20 cellular contexts compared by ENCODE assay signal in the genomic region with DNA sequence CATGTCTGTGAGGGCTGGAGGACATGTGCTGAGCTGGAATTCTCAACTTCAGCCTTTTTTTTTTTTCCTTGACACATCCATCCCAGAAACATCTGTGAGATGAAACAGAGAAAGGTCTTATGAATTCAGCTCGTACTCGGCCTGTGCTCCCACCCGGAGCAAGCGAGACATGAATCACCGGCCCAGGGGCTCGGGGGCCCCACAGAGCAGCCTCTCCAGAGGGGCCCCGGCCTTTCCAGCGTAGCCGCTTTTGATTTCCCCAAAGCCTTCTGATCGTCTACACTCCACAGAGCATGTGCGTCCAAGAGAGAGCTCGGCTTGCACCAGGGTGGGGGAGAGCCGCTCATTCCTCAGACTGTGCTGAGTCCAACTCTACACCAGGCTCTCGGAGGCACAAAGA.
"Had no signal": no experiment of that assay in that cellular context is flagged by ENCODE, and none has a peak within 500 bp of the region (broad histone marks: within the 10 kb centered on the region; RNA-seq: fewer than 3 reads in every experiment).

No MANE protein-coding gene starts in this region.

- H3K9me3 Mint-ChIP-seq: stimulated activated naive CD8-positive, alpha-beta T cell treated with anti-CD3 and anti-CD28 coated beads, Interleukin-15, Interleukin-2, amounts not matched to agents 100 ng/mL and 50 ng/mL, for 24 hours had no signal

- H3K27ac ChIP-seq: epithelial cell of prostate, sigmoid colon, tibial nerve, vagina, WERI-Rb-1 had no signal

- H3K27ac Mint-ChIP-seq: activated naive CD8-positive, alpha-beta T cell; stimulated activated naive CD8-positive, alpha-beta T cell treated with anti-CD3 and anti-CD28 coated beads, Interleukin-15, Interleukin-2, amounts not matched to agents 100 ng/mL and 50 ng/mL, for 24 hours had no signal

- DNase-seq: activated CD4-positive, alpha-beta T cell treated with anti-CD3 and anti-CD28 coated beads, Interleukin-2, amount 50 U/mL, for 48 hours; amniotic stem cell; caudate nucleus; dorsolateral prefrontal cortex; foreskin melanocyte; glutamatergic neuron; hypothalamus; islet precursor cell; left colon; midbrain; sigmoid colon; SW 1271; T-helper 2 cell; WERI-Rb-1 had no signal

- H3K9me3 ChIP-seq: sigmoid colon, tibial nerve, vagina had no signal

- H3K4me3 ChIP-seq: lung, sigmoid colon, tibial nerve, vagina had no signal

- H3K4me3 Mint-ChIP-seq: activated naive CD8-positive, alpha-beta T cell; stimulated activated naive CD8-positive, alpha-beta T cell treated with anti-CD3 and anti-CD28 coated beads, Interleukin-15, Interleukin-2, amounts not matched to agents 100 ng/mL and 50 ng/mL, for 24 hours had no signal

- H3K27me3 ChIP-seq: dorsolateral prefrontal cortex, sigmoid colon, tibial nerve, vagina had no signal

- H3K4me1 ChIP-seq: tibial nerve, vagina had no signal

- H3K36me3 ChIP-seq: sigmoid colon, tibial nerve, vagina, WERI-Rb-1 had no signal

- H3K36me3 Mint-ChIP-seq: activated naive CD8-positive, alpha-beta T cell had no signal

- ATAC-seq: left colon had no signal
